In the genomic region with DNA sequence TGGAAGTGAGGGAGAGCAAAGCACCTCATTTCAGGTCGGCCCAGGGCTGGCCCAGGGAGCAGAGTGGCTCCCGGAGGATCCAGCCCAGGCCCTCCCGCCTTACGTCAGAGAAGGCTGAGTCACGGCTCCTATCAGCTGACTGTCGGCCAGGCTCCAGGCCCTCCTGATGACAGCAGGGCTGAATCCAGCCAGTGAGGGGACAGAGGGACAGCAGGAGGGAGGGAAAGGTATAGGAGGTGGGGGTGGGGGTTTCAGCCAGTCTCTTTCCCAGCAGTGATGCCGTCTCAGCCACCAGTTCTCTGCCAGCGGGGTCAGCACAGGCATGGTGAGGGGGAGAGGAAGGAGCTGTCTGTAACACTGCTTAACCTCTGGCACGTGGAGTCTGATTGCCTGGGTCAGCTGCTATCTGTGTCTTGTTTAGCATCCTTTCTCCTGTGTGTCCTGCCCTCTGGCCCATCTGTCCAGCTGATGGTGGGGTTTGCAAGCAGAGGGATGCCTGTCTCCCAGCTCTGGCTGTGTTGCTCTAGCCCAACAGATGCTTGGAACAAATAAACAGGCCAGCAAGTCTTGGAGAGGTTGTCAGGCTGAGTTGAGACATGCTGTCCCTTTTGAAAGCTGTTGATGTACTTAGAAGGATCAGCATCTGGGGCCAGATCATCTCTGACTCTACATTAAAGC, we compare ENCODE assay signal across 1 cellular context.
TF ChIP-seq lines count a peak whose summit lies in the region.

No MANE protein-coding gene starts in this region.

TF ChIP-seq in K562, 482 proteins besides CTCF, POLR2A, EP300 and RAD21 (continued from another document):
- TF ChIP-seq, protein P1, sequence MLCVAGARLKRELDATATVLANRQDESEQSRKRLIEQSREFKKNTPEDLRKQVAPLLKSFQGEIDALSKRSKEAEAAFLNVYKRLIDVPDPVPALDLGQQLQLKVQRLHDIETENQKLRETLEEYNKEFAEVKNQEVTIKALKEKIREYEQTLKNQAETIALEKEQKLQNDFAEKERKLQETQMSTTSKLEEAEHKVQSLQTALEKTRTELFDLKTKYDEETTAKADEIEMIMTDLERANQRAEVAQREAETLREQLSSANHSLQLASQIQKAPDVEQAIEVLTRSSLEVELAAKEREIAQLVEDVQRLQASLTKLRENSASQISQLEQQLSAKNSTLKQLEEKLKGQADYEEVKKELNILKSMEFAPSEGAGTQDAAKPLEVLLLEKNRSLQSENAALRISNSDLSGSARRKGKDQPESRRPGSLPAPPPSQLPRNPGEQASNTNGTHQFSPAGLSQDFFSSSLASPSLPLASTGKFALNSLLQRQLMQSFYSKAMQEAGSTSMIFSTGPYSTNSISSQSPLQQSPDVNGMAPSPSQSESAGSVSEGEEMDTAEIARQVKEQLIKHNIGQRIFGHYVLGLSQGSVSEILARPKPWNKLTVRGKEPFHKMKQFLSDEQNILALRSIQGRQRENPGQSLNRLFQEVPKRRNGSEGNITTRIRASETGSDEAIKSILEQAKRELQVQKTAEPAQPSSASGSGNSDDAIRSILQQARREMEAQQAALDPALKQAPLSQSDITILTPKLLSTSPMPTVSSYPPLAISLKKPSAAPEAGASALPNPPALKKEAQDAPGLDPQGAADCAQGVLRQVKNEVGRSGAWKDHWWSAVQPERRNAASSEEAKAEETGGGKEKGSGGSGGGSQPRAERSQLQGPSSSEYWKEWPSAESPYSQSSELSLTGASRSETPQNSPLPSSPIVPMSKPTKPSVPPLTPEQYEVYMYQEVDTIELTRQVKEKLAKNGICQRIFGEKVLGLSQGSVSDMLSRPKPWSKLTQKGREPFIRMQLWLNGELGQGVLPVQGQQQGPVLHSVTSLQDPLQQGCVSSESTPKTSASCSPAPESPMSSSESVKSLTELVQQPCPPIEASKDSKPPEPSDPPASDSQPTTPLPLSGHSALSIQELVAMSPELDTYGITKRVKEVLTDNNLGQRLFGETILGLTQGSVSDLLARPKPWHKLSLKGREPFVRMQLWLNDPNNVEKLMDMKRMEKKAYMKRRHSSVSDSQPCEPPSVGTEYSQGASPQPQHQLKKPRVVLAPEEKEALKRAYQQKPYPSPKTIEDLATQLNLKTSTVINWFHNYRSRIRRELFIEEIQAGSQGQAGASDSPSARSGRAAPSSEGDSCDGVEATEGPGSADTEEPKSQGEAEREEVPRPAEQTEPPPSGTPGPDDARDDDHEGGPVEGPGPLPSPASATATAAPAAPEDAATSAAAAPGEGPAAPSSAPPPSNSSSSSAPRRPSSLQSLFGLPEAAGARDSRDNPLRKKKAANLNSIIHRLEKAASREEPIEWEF (CRISPR knock-in tag; IDR thresholded peaks at IDR 0.05): no peak
- TF ChIP-seq HLTF (IDR thresholded peaks at IDR 0.05) (no peak), DACH1 (IDR thresholded peaks at IDR 0.05; ENCODE audit: partially characterized antibody) (peak; percentile 86), SMARCE1 (IDR thresholded peaks at IDR 0.05) (0 out of 2 replicates have a peak, but pooled peaks have one; percentile 31), JUND (IDR thresholded peaks at IDR 0.05; ENCODE audit: borderline replicate concordance, low read depth, low read length) (peak; percentile 91), JUND (tag; IDR thresholded peaks at IDR 0.05; ENCODE audit: borderline replicate concordance, low read depth, low read length) (peak; percentile 93; the same call in 2 of the 3 replicates), TRIM24 (IDR thresholded peaks at IDR 0.05) (peak in 1 of 2 experiments; percentile 53; a peak in 2 of 4 replicates)
- TF ChIP-seq, protein P2, sequence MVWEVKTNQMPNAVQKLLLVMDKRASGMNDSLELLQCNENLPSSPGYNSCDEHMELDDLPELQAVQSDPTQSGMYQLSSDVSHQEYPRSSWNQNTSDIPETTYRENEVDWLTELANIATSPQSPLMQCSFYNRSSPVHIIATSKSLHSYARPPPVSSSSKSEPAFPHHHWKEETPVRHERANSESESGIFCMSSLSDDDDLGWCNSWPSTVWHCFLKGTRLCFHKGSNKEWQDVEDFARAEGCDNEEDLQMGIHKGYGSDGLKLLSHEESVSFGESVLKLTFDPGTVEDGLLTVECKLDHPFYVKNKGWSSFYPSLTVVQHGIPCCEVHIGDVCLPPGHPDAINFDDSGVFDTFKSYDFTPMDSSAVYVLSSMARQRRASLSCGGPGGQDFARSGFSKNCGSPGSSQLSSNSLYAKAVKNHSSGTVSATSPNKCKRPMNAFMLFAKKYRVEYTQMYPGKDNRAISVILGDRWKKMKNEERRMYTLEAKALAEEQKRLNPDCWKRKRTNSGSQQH (CRISPR knock-in tag; IDR thresholded peaks at IDR 0.05): no peak
TF ChIP-seq in K562: peak in this region for 54.
